Comparison of ENCODE assay signal across 27 cellular contexts in the genomic region with DNA sequence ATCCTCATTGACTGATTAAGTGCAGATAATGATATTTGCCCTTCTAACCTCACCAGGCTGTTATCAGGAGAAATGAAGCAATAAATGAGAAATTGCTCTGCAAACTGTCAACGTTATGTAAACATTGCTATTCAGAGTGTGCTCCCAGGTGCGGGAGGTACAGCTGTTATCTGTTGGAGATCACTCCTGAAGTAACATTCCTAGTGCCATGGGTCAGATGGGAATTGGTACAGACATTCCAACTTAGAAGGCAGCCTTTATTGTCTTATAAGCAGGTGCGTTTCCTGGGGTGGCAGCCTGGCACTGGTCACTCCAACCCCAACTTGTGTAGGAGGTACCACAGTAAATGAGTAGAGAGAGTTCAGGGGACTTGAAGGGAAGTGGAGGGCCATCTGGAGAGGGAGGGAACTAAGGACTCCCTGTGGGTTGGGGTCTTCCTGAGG. TPM values are rescaled to one million over a fixed set of nuclear protein-coding genes. Genes with fewer than 3 reads are reported as not detected.
A peak's percentile ranks its signal among the peaks of the same experiment; 100 is the strongest.
DNase-seq lines count a peak whose midpoint lies in the region; FAIRE-seq and TF ChIP-seq lines count a peak whose summit lies in the region.
"Had no signal": no experiment of that assay in that cellular context is flagged by ENCODE, and none has a peak within 500 bp of the region (broad histone marks: within the 10 kb centered on the region; RNA-seq: fewer than 3 reads in every experiment).

No MANE protein-coding gene starts in this region.

- dilution Hi-C loops in mammary epithelial cell (cut with HindIII; ENCODE audit: low sequenced_read_pairs), result loop anchor here (10.0 kb wide), 1 partner anchor 70 kb away; no protein-coding TSS in a partner anchor

- peaks cover 14% of the 10 kb centered on the region for H3K4me1 Mint-ChIP-seq in astrocyte (ENCODE audit: low read depth, unreplicated experiment)
- peaks cover 60% of the 10 kb centered on the region for H3K4me1 Mint-ChIP-seq in nephron progenitor cell
- H3K4me1 Mint-ChIP-seq in activated naive CD4-positive, alpha-beta T cell treated with anti-CD3 and anti-CD28 coated beads for 36 hours (ENCODE audit: low read depth), result peaks cover 18% of the 10 kb centered on the region

- H3K27me3 ChIP-seq in astrocyte (ENCODE audit: insufficient read depth, low read length), result no peaks in the 10 kb centered on the region
- no peaks in the 10 kb centered on the region for H3K27me3 ChIP-seq in mammary epithelial cell (ENCODE audit: insufficient read depth, low read length)
- H3K27me3 ChIP-seq: heart left ventricle, neutrophil, transverse colon had no signal

- DNase-seq in NCI-H510A treated with DMSO at 0.1 percent for 48 hours (lab: John Stamatoyannopoulos, UW) (peak; percentile 29), NCI-H510A (lab: John Stamatoyannopoulos, UW) (no peak), DMS53 (lab: John Stamatoyannopoulos, UW) (peak; percentile 48), astrocyte (ENCODE audit: low read depth) (no peak), nephron progenitor cell (no peak), mammary epithelial cell (no peak), retina (no peak)
- DNase-seq in activated naive CD4-positive, alpha-beta T cell treated with anti-CD3 and anti-CD28 coated beads for 36 hours, result no peak
- DNase-seq: activated CD8-positive, alpha-beta memory T cell treated with anti-CD3 and anti-CD28 coated beads for 24 hours; activated naive CD4-positive, alpha-beta T cell; activated T-cell treated with anti-CD3 and anti-CD28 coated beads, Interleukin-2, amount 50 U/mL, for 24 hours; caudate nucleus; COR-L47; heart left ventricle; MV-4-11; NCI-H2029; NCI-H446; SK-N-SH; stimulated activated naive CD4-positive, alpha-beta T cell treated with Interleukin-2 at 50 U/mL for 16 hours; T1000; transverse colon had no signal

- H3K4me3 ChIP-seq in astrocyte (ENCODE audit: insufficient read depth, low read depth, low read length) (no peak overlapping the region), mammary epithelial cell (replicated peaks in 1 of 3; ENCODE audit: insufficient read depth in 1 of 3, low read depth in 2 of 3, low read length in 3 of 3) (no peak overlapping the region)
- H3K4me3 ChIP-seq: A549, heart left ventricle, skin epidermis, transverse colon had no signal

- BruUV-seq in mammary epithelial cell (replicated peaks; lab: Mats Ljungman, UMichigan), result no TSS peak

- TF ChIP-seq CTCF in astrocyte (IDR thresholded peaks at IDR 0.05; ENCODE audit: insufficient read depth, low read depth, low read length) (no peak), nephron progenitor cell (IDR thresholded peaks at IDR 0.05) (no peak), mammary epithelial cell (conservative IDR thresholded peaks at IDR 0.05 in 1 of 2, IDR thresholded peaks at IDR 0.05 in 1 of 2; ENCODE audit: extremely low read depth in 1 of 2, insufficient read depth in 1 of 2, low read depth in 1 of 2, low read length in 2 of 2) (no peak)

- H3K36me3 Mint-ChIP-seq in astrocyte (ENCODE audit: low read depth, unreplicated experiment) (no peaks in the 10 kb centered on the region), nephron progenitor cell (ENCODE audit: low read depth) (no peaks in the 10 kb centered on the region)
- peaks cover 10% of the 10 kb centered on the region for H3K36me3 Mint-ChIP-seq in activated naive CD4-positive, alpha-beta T cell treated with anti-CD3 and anti-CD28 coated beads for 36 hours (ENCODE audit: low read depth)

- no peak overlapping the region for H3K27ac ChIP-seq in astrocyte (ENCODE audit: low read depth, low read length)
- H3K27ac ChIP-seq in mammary epithelial cell (ENCODE audit: insufficient read depth, low read depth, low read length), result no peak overlapping the region
- H3K27ac ChIP-seq: heart left ventricle, neutrophil, transverse colon had no signal

- no peak for FAIRE-seq in astrocyte (lab: Jason Lieb, UNC)
- FAIRE-seq: A549, GM19239, HTR-8/SVneo had no signal

- H3K9me3 ChIP-seq in astrocyte (ENCODE audit: insufficient read depth, low read depth, low read length) (no peaks in the 10 kb centered on the region), mammary epithelial cell (replicated peaks; ENCODE audit: insufficient read depth, low read length) (no peaks in the 10 kb centered on the region)
- H3K9me3 ChIP-seq: A549, heart left ventricle, neutrophil, SK-N-SH, transverse colon had no signal

- peaks cover 15% of the 10 kb centered on the region for H3K79me2 ChIP-seq in astrocyte (ENCODE audit: insufficient read depth, low read length)
- H3K79me2 ChIP-seq in mammary epithelial cell (ENCODE audit: insufficient read depth, low read length), result peaks cover 15% of the 10 kb centered on the region

- H3K4me1 ChIP-seq in astrocyte (ENCODE audit: insufficient read depth, low read length) (peaks cover 14% of the 10 kb centered on the region), mammary epithelial cell (ENCODE audit: insufficient read depth, low read length) (peaks cover 25% of the 10 kb centered on the region)

- H3K36me3 ChIP-seq in astrocyte (ENCODE audit: insufficient read depth, low read length) (no peaks in the 10 kb centered on the region), mammary epithelial cell (ENCODE audit: insufficient read depth, low read length) (no peaks in the 10 kb centered on the region)
- H3K36me3 ChIP-seq: heart left ventricle, neutrophil, transverse colon had no signal

- H3K4me3 Mint-ChIP-seq in astrocyte (ENCODE audit: unreplicated experiment) (no peak overlapping the region), nephron progenitor cell (no peak overlapping the region)
- H3K4me3 Mint-ChIP-seq in activated naive CD4-positive, alpha-beta T cell treated with anti-CD3 and anti-CD28 coated beads for 36 hours, result no peak overlapping the region
- H3K4me3 Mint-ChIP-seq: activated T-cell treated with anti-CD3 and anti-CD28 coated beads, Interleukin-2, amount 50 U/mL, for 24 hours; B cell had no signal

- CTCF ChIA-PET in mammary epithelial cell (lab: Charles Lee; ENCODE audit: low non-redundant PET), result no interaction called here
- CTCF ChIA-PET in activated naive CD4-positive, alpha-beta T cell treated with anti-CD3 and anti-CD28 coated beads for 36 hours (lab: Charles Lee), result no interaction called here

- in situ Hi-C loops in mammary epithelial cell (cut with MboI; ENCODE audit: low sequenced_read_pairs in 2 of 2), result no loop called here

- H4K20me1 ChIP-seq in astrocyte (ENCODE audit: insufficient read depth, low read length), result peaks cover 7% of the 10 kb centered on the region
- H4K20me1 ChIP-seq in mammary epithelial cell (ENCODE audit: insufficient read depth, low read length), result no peaks in the 10 kb centered on the region

- H3K9me3 Mint-ChIP-seq in astrocyte (ENCODE audit: unreplicated experiment), result no peaks in the 10 kb centered on the region
- H3K9me3 Mint-ChIP-seq in nephron progenitor cell, result no peaks in the 10 kb centered on the region
- H3K9me3 Mint-ChIP-seq in activated naive CD4-positive, alpha-beta T cell treated with anti-CD3 and anti-CD28 coated beads for 36 hours, result no peaks in the 10 kb centered on the region
- H3K9me3 Mint-ChIP-seq: activated T-cell treated with anti-CD3 and anti-CD28 coated beads, Interleukin-2, amount 50 U/mL, for 24 hours had no signal

- peaks cover 6% of the 10 kb centered on the region for H3K27me3 Mint-ChIP-seq in astrocyte (ENCODE audit: low read depth, unreplicated experiment)
- H3K27me3 Mint-ChIP-seq in nephron progenitor cell (ENCODE audit: low read depth, poor library complexity), result peaks cover 7% of the 10 kb centered on the region
- H3K27me3 Mint-ChIP-seq in activated naive CD4-positive, alpha-beta T cell treated with anti-CD3 and anti-CD28 coated beads for 36 hours (ENCODE audit: low read depth), result no peaks in the 10 kb centered on the region
- H3K27me3 Mint-ChIP-seq: activated T-cell treated with anti-CD3 and anti-CD28 coated beads, Interleukin-2, amount 50 U/mL, for 24 hours; B cell had no signal

- 92% methylated on average over 3 of the region's 3 CpGs for WGBS in mammary epithelial cell (ENCODE audit: low coverage, missing lambda C conversion rate)

- H3K27ac Mint-ChIP-seq in astrocyte (ENCODE audit: unreplicated experiment), result peak overlapping the region; percentile 29
- H3K27ac Mint-ChIP-seq in nephron progenitor cell, result peak overlapping the region; percentile 56
- H3K27ac Mint-ChIP-seq in activated naive CD4-positive, alpha-beta T cell treated with anti-CD3 and anti-CD28 coated beads for 36 hours, result no peak overlapping the region
- H3K27ac Mint-ChIP-seq: activated T-cell treated with anti-CD3 and anti-CD28 coated beads, Interleukin-2, amount 50 U/mL, for 24 hours had no signal

- no peak overlapping the region for H3K4me2 ChIP-seq in astrocyte (ENCODE audit: low read length)
- H3K4me2 ChIP-seq in mammary epithelial cell (ENCODE audit: insufficient read depth, low read depth, low read length), result no peak overlapping the region
- H3K4me2 ChIP-seq: A549, SK-N-SH had no signal

- H2AFZ ChIP-seq in astrocyte (ENCODE audit: low read depth, low read length) (no peak overlapping the region), mammary epithelial cell (ENCODE audit: low read depth, low read length) (no peak overlapping the region)

- H3K9ac ChIP-seq in astrocyte (ENCODE audit: low read length) (no peak overlapping the region), mammary epithelial cell (ENCODE audit: insufficient read depth, low read length) (no peak overlapping the region)
- H3K9ac ChIP-seq: SK-N-SH had no signal

- intact Hi-C loops in mammary epithelial cell (cut with micrococcal nuclease), result no loop called here
- intact Hi-C loops in activated naive CD4-positive, alpha-beta T cell treated with anti-CD3 and anti-CD28 coated beads for 36 hours (cut with micrococcal nuclease), result loop anchor here (5.0 kb wide), 2 partner anchors 42 to 77 kb away; no protein-coding TSS in a partner anchor

RNA-seq across cellular contexts. Expression of gene HK1, which starts 36.8 kb away (rescaled TPM):
- 94.5 and 95.0 TPM in 2 replicates for total RNA-seq in astrocyte
- 100 to 1,000 TPM; 115 to 133 TPM for total RNA-seq in mammary epithelial cell
- 95.9 TPM for polyA plus RNA-seq in mammary epithelial cell
- 256 TPM for polyA minus RNA-seq in mammary epithelial cell
- total RNA-seq in activated naive CD4-positive, alpha-beta T cell treated with anti-CD3 and anti-CD28 coated beads for 36 hours, result 100 to 1,000 TPM; 172 to 179 TPM

Comparison
In these comparisons a context has a peak if more than half of its experiments do, and no peak if none do; other contexts are left out.
1. DNase-seq: peak in NCI-H510A treated with DMSO at 0.1 percent for 48 hours (single experiment) and DMS53 (single experiment); none in NCI-H510A (single experiment), astrocyte (single experiment), nephron progenitor cell (single experiment), mammary epithelial cell (single experiment), retina (single experiment) and activated naive CD4-positive, alpha-beta T cell treated with anti-CD3 and anti-CD28 coated beads for 36 hours (single experiment).